ENCODE assay signal across 16 cellular contexts in genomic region chr7:8133188-8133848, GRCh38.
DNase-seq lines count a peak whose midpoint lies in the region; ATAC-seq, FAIRE-seq and TF ChIP-seq lines count a peak whose summit lies in the region.
"Had no signal": no experiment of that assay in that cellular context is flagged by ENCODE, and none has a peak within 500 bp of the region (broad histone marks: within the 10 kb centered on the region; RNA-seq: fewer than 3 reads in every experiment).

No MANE protein-coding gene starts in this region.

- H3K36me3 ChIP-seq in OCI-LY7 (ENCODE audit: insufficient read depth, low read length) (no peaks in the 10 kb centered on the region), SJCRH30 (no peaks in the 10 kb centered on the region)

- H3K9me3 ChIP-seq in OCI-LY7 (ENCODE audit: low read length) (no peaks in the 10 kb centered on the region), SJCRH30 (replicated peaks) (no peaks in the 10 kb centered on the region)
- H3K9me3 ChIP-seq: neutrophil, stomach had no signal

- H3K9me2 ChIP-seq in OCI-LY7 (ENCODE audit: insufficient read depth, low read length) = no peaks in the 10 kb centered on the region

- H3K27me3 ChIP-seq in SJCRH30 = no peaks in the 10 kb centered on the region
- H3K27me3 ChIP-seq: neutrophil, stomach had no signal

- H2AFZ ChIP-seq in OCI-LY7 (ENCODE audit: low read length) = no peak overlapping the region

- H3K4me3 ChIP-seq in OCI-LY7 (ENCODE audit: low read depth, low read length, poor library complexity, severe bottlenecking) (no peak overlapping the region), SJCRH30 (no peak overlapping the region)
- H3K4me3 ChIP-seq: stomach had no signal

- H3K4me2 ChIP-seq in OCI-LY7 (ENCODE audit: low read length) = no peak overlapping the region

- intact Hi-C loops in natural killer cell (cut with micrococcal nuclease) (loop anchor here (2.0 to 10.0 kb wide), 3 partner anchors 59 to 493 kb away; partner anchors contain the start of gene UMAD1), head of caudate nucleus (cut with DNase I) (no loop called here), OCI-LY7 (cut with micrococcal nuclease; ENCODE audit: unreplicated experiment) (no loop called here)

- H3K36me3 Mint-ChIP-seq in natural killer cell = no peaks in the 10 kb centered on the region

- no peak for FAIRE-seq in RCC 7860 (lab: Jason Lieb, UNC)

- H3K27ac Mint-ChIP-seq in natural killer cell = peak overlapping the region; percentile 88 to 97

- H3K27ac ChIP-seq in OCI-LY7 (ENCODE audit: low read depth, low read length, poor library complexity, severe bottlenecking) = no peak overlapping the region
- H3K27ac ChIP-seq in SJCRH30 = no peak overlapping the region
- H3K27ac ChIP-seq: neutrophil had no signal

- no peaks in the 10 kb centered on the region for H3K4me1 ChIP-seq in OCI-LY7 (ENCODE audit: insufficient read depth, low read length, poor library complexity, severe bottlenecking)
- no peaks in the 10 kb centered on the region for H3K4me1 ChIP-seq in SJCRH30
- H3K4me1 ChIP-seq: stomach had no signal

- H3K27me3 Mint-ChIP-seq in natural killer cell (ENCODE audit: low read depth in 2 of 2) = no peaks in the 10 kb centered on the region
- H3K27me3 Mint-ChIP-seq: activated B cell treated with CpG ODN at 0.5 μM for 24 hours had no signal

- no peak for TF ChIP-seq CTCF in natural killer cell (IDR thresholded peaks at IDR 0.05)
- no peak for TF ChIP-seq CTCF in OCI-LY7 (conservative IDR thresholded peaks at IDR 0.05; ENCODE audit: low read length)

- BruUV-seq in OCI-LY7 (replicated peaks; lab: Mats Ljungman, UMichigan) = no TSS peak

- peak overlapping the region; percentile 75 for H3K4me3 Mint-ChIP-seq in natural killer cell

- DNase-seq in RCC 7860 (ENCODE audit: low spot score) (peak; percentile 76), natural killer cell (no peak), head of caudate nucleus (no peak), OCI-LY7 (ENCODE audit: low spot score) (no peak), DMS114 treated with DMSO at 0.1 percent for 48 hours (lab: John Stamatoyannopoulos, UW; ENCODE audit: unreplicated experiment) (no peak), SJCRH30 (no peak)
- DNase-seq: activated B cell treated with CpG ODN at 0.5 μM for 24 hours, activated gamma-delta T cell, cerebellar nuclear complex, COR-L47, left colon, stomach had no signal

- H3K79me2 ChIP-seq in OCI-LY7 (ENCODE audit: insufficient read depth, low read depth, low read length) = no peaks in the 10 kb centered on the region

- no peaks in the 10 kb centered on the region for H4K20me1 ChIP-seq in OCI-LY7 (ENCODE audit: insufficient read depth, low read length)

- peaks cover 69 to 71% of the 10 kb centered on the region in 2 donors for H3K4me1 Mint-ChIP-seq in natural killer cell

- H3K9me3 Mint-ChIP-seq in natural killer cell = no peaks in the 10 kb centered on the region
- H3K9me3 Mint-ChIP-seq: activated B cell treated with CpG ODN at 0.5 μM for 24 hours had no signal

- CTCF ChIA-PET in OCI-LY7 (lab: Charles Lee; ENCODE audit: unreplicated experiment) = no interaction called here

- POLR2A ChIA-PET in OCI-LY7 (lab: Charles Lee) = interaction anchor here (0.7 to 1.0 kb wide), 2 partner anchors 9 to 29 kb away, joined by 3 read pairs; no protein-coding TSS in a partner anchor

- peak; percentile 48 for ATAC-seq in GM18909 (IDR thresholded peaks at IDR 0.05; ENCODE audit: poor library complexity, unreplicated experiment)
- peak; percentile 18 for ATAC-seq in HG02623 (IDR thresholded peaks at IDR 0.05; ENCODE audit: unreplicated experiment)
- ATAC-seq in natural killer cell = peak in 1 of 3 donors; percentile 11
- ATAC-seq: left colon, Right ventricle myocardium inferior had no signal
